In genomic region chr6:144064831-144065668, GRCh38 we compare ENCODE assay signal across 8 cellular contexts. TPM values are rescaled to one million over a fixed set of nuclear protein-coding genes. Genes with fewer than 3 reads are reported as not detected.
A peak's percentile ranks its signal among the peaks of the same experiment; 100 is the strongest.
DNase-seq lines count a peak whose midpoint lies in the region; ATAC-seq and TF ChIP-seq lines count a peak whose summit lies in the region.

No MANE protein-coding gene starts in this region.

- H3K9me3 ChIP-seq in body of pancreas (no peaks in the 10 kb centered on the region), mesodermal cell (ENCODE audit: control insufficient read depth, low read length) (no peaks in the 10 kb centered on the region)

- peak; percentile 27 for DNase-seq in activated T-cell treated with anti-CD3 and anti-CD28 coated beads, Interleukin-2, amount 50 U/mL, for 1 hour
- DNase-seq in activated T-cell treated with anti-CD3 and anti-CD28 coated beads for 4 hours (no peak), NCI-H146 (lab: John Stamatoyannopoulos, UW) (peak; percentile 47), body of pancreas (peak; percentile 47 to 74 (median 58)), glomerular visceral epithelial cell (ENCODE audit: extremely low spot score) (no peak)

- TF ChIP-seq POLR2A in body of pancreas (IDR thresholded peaks at IDR 0.05): peak; percentile 15 to 77 (median 74)

- H3K36me3 ChIP-seq in body of pancreas (replicated peaks in 1 of 2; ENCODE audit: insufficient read depth in 1 of 2, low read depth in 2 of 2) (no peaks in the 10 kb centered on the region), mesodermal cell (ENCODE audit: control insufficient read depth, insufficient read depth, low read length) (no peaks in the 10 kb centered on the region)

- no peak for TF ChIP-seq CTCF in body of pancreas (IDR thresholded peaks at IDR 0.05)

- H3K27ac ChIP-seq in body of pancreas (peak overlapping the region; percentile 60 to 91 (median 86)), mesodermal cell (ENCODE audit: low read depth, low read length, severe bottlenecking) (no peak overlapping the region)

- peak; percentile 54 for ATAC-seq in body of pancreas
- no peak for ATAC-seq in HG03354 (IDR thresholded peaks at IDR 0.05; ENCODE audit: poor library complexity, severe bottlenecking, unreplicated experiment)
- ATAC-seq in GM19452 (IDR thresholded peaks at IDR 0.05; ENCODE audit: unreplicated experiment): no peak

- no peaks in the 10 kb centered on the region for H3K27me3 ChIP-seq in body of pancreas

- H3K4me1 ChIP-seq in body of pancreas (peaks cover 16% of the 10 kb centered on the region), mesodermal cell (ENCODE audit: control insufficient read depth, insufficient read depth, low read length, poor library complexity, severe bottlenecking) (no peaks in the 10 kb centered on the region)

- peak overlapping the region; percentile 64 to 68 for H3K4me3 ChIP-seq in body of pancreas
- H3K4me3 ChIP-seq in mesodermal cell (ENCODE audit: extremely low read depth, insufficient read depth, low read length, poor library complexity, severe bottlenecking): peak overlapping the region; percentile 58

- intact Hi-C loops in body of pancreas (cut with DNase I): no loop called here

- 30 to 32% methylated on average over 22 of the region's 22 CpGs for WGBS in body of pancreas, 2 donors
- WGBS in mesodermal cell (ENCODE audit: insufficient coverage in 2 of 2), 2 experiments: 28 to 47% methylated on average over 19 to 20 of the region's 22 CpGs

RNA-seq across cellular contexts. Expression of gene SF3B5, which starts 30.3 kb away (rescaled TPM):
- total RNA-seq in body of pancreas: 100 to 1,000 TPM in 1 of 2 donors, 10 to 100 TPM in 1; 45.7 to 103 TPM
- 200 TPM for polyA plus RNA-seq in mesodermal cell (2013, experiment 1 of 2)
- 175 TPM for polyA plus RNA-seq in mesodermal cell (2013, experiment 2 of 2)

RNA-seq across cellular contexts. Expression of gene PLAGL1, which starts 57.0 kb away (rescaled TPM):
- total RNA-seq in body of pancreas: 10 to 100 TPM; 22.1 to 23.3 TPM
- polyA plus RNA-seq in mesodermal cell (2013, experiment 1 of 2): 46.8 TPM
- 50.0 TPM for polyA plus RNA-seq in mesodermal cell (2013, experiment 2 of 2)

Comparison
In these comparisons a context has a peak if more than half of its experiments do, and no peak if none do; other contexts are left out.
1. DNase-seq: peak in activated T-cell treated with anti-CD3 and anti-CD28 coated beads, Interleukin-2, amount 50 U/mL, for 1 hour (single experiment), NCI-H146 (single experiment) and body of pancreas (4 of 4); none in activated T-cell treated with anti-CD3 and anti-CD28 coated beads for 4 hours (single experiment) and glomerular visceral epithelial cell (single experiment).